25 cellular contexts compared by ENCODE assay signal in the genomic region with DNA sequence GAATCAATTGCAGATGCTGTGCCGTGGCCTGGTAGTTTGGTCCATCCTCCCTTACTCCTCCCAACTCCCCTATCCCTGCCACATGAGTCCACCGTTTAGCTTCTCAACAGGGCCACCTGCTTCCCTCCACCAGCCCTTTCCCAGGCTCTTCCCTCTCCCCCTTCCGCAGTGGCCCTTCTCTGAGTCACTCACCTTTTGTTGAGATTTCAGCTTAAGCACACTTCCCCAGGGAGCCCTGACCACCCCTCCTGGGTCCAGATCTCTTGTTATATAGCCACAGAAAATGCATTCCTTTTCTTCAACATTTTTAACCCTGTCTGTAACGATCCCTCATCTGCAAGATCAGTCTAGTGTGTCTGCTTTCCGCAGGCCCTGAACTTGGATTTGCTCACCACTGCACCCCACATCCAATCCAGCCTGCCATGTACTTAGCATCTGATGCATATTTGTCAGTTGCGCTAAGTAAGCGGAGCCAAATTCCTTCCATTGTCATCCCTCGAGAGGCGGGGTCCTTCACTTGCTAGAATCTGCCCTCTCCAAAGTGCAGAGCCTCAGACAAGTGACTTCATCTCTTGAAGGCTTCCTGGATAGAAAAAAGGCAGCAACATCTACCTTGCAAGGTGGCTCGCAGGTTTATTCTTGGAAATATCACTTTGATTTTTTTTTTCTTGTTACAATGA. TPM values are rescaled to one million over a fixed set of nuclear protein-coding genes. Genes with fewer than 3 reads are reported as not detected.
"Had no signal": no experiment of that assay in that cellular context is flagged by ENCODE, and none has a peak within 500 bp of the region (broad histone marks: within the 10 kb centered on the region; RNA-seq: fewer than 3 reads in every experiment).

No MANE protein-coding gene starts in this region.

- H3K27me3 ChIP-seq: right atrium auricular region, thyroid gland, vagina had no signal

- ATAC-seq: activated CD8-positive, alpha-beta T cell treated with anti-CD3 and anti-CD28 coated beads, Interleukin-2, amount 10 ng/mL, durations not matched to agents 7 days and 5 days; left lobe of liver; mucosa of descending colon; naive thymus-derived CD4-positive, alpha-beta T cell; stimulated activated naive B cell treated with anti-CD40 and anti-IgM and Interleukin-4, amounts not matched to agents 10 μg/mL and 1 μg/mL and 100 μg/mL, for 72 hours had no signal

- H3K4me3 ChIP-seq: esophagus squamous epithelium, mucosa of descending colon, right atrium auricular region, thyroid gland, vagina had no signal

- DNase-seq: activated CD4-positive, alpha-beta T cell treated with anti-CD3 and anti-CD28 coated beads, Interleukin-2, amount 10 ng/mL, durations not matched to agents 24 days and 14 days; activated CD4-positive, CD25-positive, alpha-beta regulatory T cell; activated CD8-positive, alpha-beta memory T cell treated with anti-CD3 and anti-CD28 coated beads, Interleukin-2, amount 50 U/mL, for 4 hours; activated CD8-positive, alpha-beta T cell treated with anti-CD3 and anti-CD28 coated beads, Interleukin-2, amount 10 ng/mL, durations not matched to agents 7 days and 5 days; activated gamma-delta T cell; activated T-cell treated with anti-CD3 and anti-CD28 coated beads, Interleukin-2, amount 50 U/mL, for 48 hours; amniotic stem cell; esophagus squamous epithelium; islet precursor cell; mucosa of descending colon; naive thymus-derived CD4-positive, alpha-beta T cell; nucleus accumbens; stimulated activated CD4-positive, alpha-beta T cell treated with anti-CD3 and anti-CD28 coated beads, Interleukin-2, amount 100 ng/mL, for 48 hours; stimulated activated naive B cell treated with anti-CD40 and anti-IgM and Interleukin-4, amounts not matched to agents 10 μg/mL and 1 μg/mL and 100 μg/mL, for 72 hours; thyroid gland had no signal

- H3K9me3 ChIP-seq: esophagus squamous epithelium, mucosa of descending colon, right atrium auricular region, thyroid gland, vagina had no signal

- H3K27ac ChIP-seq: esophagus squamous epithelium, right atrium auricular region, thyroid gland, vagina had no signal

- H3K4me1 ChIP-seq: esophagus squamous epithelium, right atrium auricular region, thyroid gland, vagina had no signal

- FAIRE-seq: colon, endothelial cell of umbilical vein had no signal

- H3K36me3 ChIP-seq: esophagus squamous epithelium, right atrium auricular region, thyroid gland, vagina had no signal

RNA-seq across cellular contexts. Expression of gene TMEM63C, which starts 41.1 kb away (rescaled TPM):
- total RNA-seq: endothelial cell of umbilical vein had no signal
- polyA plus RNA-seq: endothelial cell of umbilical vein; naive thymus-derived CD4-positive, alpha-beta T cell had no signal

RNA-seq across cellular contexts. Expression of gene NGB, which starts 48.3 kb away (rescaled TPM):
- total RNA-seq: activated CD4-positive, alpha-beta T cell treated with anti-CD3 and anti-CD28 coated beads, Interleukin-2, amount 10 ng/mL, durations not matched to agents 24 days and 14 days; activated CD8-positive, alpha-beta T cell treated with anti-CD3 and anti-CD28 coated beads, Interleukin-2, amount 10 ng/mL, durations not matched to agents 7 days and 5 days; cardiac septum; endothelial cell of umbilical vein; esophagus squamous epithelium; fibroblast of villous mesenchyme; left lobe of liver; lung microvascular endothelial cell; naive thymus-derived CD4-positive, alpha-beta T cell; progenitor cell of endocrine pancreas; right atrium auricular region; skeletal muscle tissue; thyroid gland had no signal
- polyA plus RNA-seq: endothelial cell of umbilical vein; naive thymus-derived CD4-positive, alpha-beta T cell had no signal
